8 cellular contexts compared by ENCODE assay signal in genomic region chr12:101823891-101824290, GRCh38. TPM values are rescaled to one million over a fixed set of nuclear protein-coding genes. Genes with fewer than 3 reads are reported as not detected.
DNase-seq lines count a peak whose midpoint lies in the region; ATAC-seq and TF ChIP-seq lines count a peak whose summit lies in the region.

No MANE protein-coding gene starts in this region.

- intact Hi-C loops in testis (cut with DNase I; ENCODE audit: low total_unique reads), result no loop called here

- no peaks in the 10 kb centered on the region for H3K36me3 ChIP-seq in testis (ENCODE audit: low read depth, missing control alignments)

- H3K27ac ChIP-seq in testis, result no peak overlapping the region

- DNase-seq in ACHN (peak; percentile 80), NCI-H82 treated with DMSO at 0.1 percent for 48 hours (lab: John Stamatoyannopoulos, UW; ENCODE audit: unreplicated experiment) (peak; percentile 88), nephron progenitor cell (peak; percentile 7), testis (peak; percentile 47)
- peak; percentile 69 for DNase-seq in activated CD8-positive, alpha-beta memory T cell treated with anti-CD3 and anti-CD28 coated beads, Interleukin-2, amount 50 U/mL, for 48 hours

- no peak overlapping the region for H3K27ac Mint-ChIP-seq in nephron progenitor cell

- H3K4me1 Mint-ChIP-seq in nephron progenitor cell, result peaks cover 9% of the 10 kb centered on the region

- H3K4me1 ChIP-seq in testis, result peaks cover 2% of the 10 kb centered on the region

- no peaks in the 10 kb centered on the region for H3K9me3 ChIP-seq in testis

- H3K36me3 Mint-ChIP-seq in nephron progenitor cell (ENCODE audit: low read depth), result no peaks in the 10 kb centered on the region

- H3K27me3 ChIP-seq in testis, result no peaks in the 10 kb centered on the region

- WGBS in testis, 2 donors, result 43 to 61% methylated on average over 3 of the region's 3 CpGs

- in situ Hi-C loops in ACHN (cut with HindIII; ENCODE audit: low pct_ligation_motif_present, low pct_unique_long_range_greater_than_20kb, low sequenced_read_pairs), result no loop called here

- ATAC-seq in GM18519 (IDR thresholded peaks at IDR 0.05; ENCODE audit: low FRiP score, unreplicated experiment), result peak; percentile 66
- peak; percentile 75 for ATAC-seq in HG02981 (IDR thresholded peaks at IDR 0.05; ENCODE audit: unreplicated experiment)
- peak; percentile 72 for ATAC-seq in esophagus mucosa

- H3K4me3 Mint-ChIP-seq in nephron progenitor cell, result no peak overlapping the region

- H3K27me3 Mint-ChIP-seq in nephron progenitor cell (ENCODE audit: low read depth, poor library complexity), result no peaks in the 10 kb centered on the region

- no peak overlapping the region for H3K4me3 ChIP-seq in testis

- H3K9me3 Mint-ChIP-seq in nephron progenitor cell, result peaks cover 6% of the 10 kb centered on the region

- TF ChIP-seq POLR2A in testis (IDR thresholded peaks at IDR 0.05), result no peak

- TF ChIP-seq CTCF in nephron progenitor cell (IDR thresholded peaks at IDR 0.05), result peak; percentile 11
- peak in 1 of 3 experiments; percentile 26 for TF ChIP-seq CTCF in testis (IDR thresholded peaks at IDR 0.05)

RNA-seq across cellular contexts. Expression of gene GNPTAB, which starts 6.9 kb away (rescaled TPM):
- total RNA-seq in esophagus mucosa, result 18.4 TPM
- 10 to 100 TPM; 39.6 to 41.3 TPM for total RNA-seq in testis
- polyA plus RNA-seq in testis (ENCODE audit: insufficient read depth, low read depth, low replicate concordance), result 19.1 TPM

RNA-seq across cellular contexts. Expression of gene DRAM1, which starts 53.5 kb away (rescaled TPM):
- total RNA-seq in esophagus mucosa (3.0 TPM), testis (1 to 10 TPM; 4.4 to 4.5 TPM)
- 13.1 TPM for polyA plus RNA-seq in testis (ENCODE audit: insufficient read depth, low read depth, low replicate concordance)

Comparison
In these comparisons a context has a peak if more than half of its experiments do, and no peak if none do; other contexts are left out.
1. DNase-seq: peak in every context shown above with its lines; median percentile 88 in NCI-H82 treated with DMSO at 0.1 percent for 48 hours; 80 in ACHN; 69 in activated CD8-positive, alpha-beta memory T cell treated with anti-CD3 and anti-CD28 coated beads, Interleukin-2, amount 50 U/mL, for 48 hours; 47 in testis; 7 in nephron progenitor cell.